ENCODE assay signal across 12 cellular contexts in genomic region chr4:182018691-182019090, GRCh38.
DNase-seq lines count a peak whose midpoint lies in the region; ATAC-seq and TF ChIP-seq lines count a peak whose summit lies in the region.
"Had no signal": no experiment of that assay in that cellular context is flagged by ENCODE, and none has a peak within 500 bp of the region (broad histone marks: within the 10 kb centered on the region; RNA-seq: fewer than 3 reads in every experiment).

No MANE protein-coding gene starts in this region.

- no peak overlapping the region for H3K27ac Mint-ChIP-seq in Caco-2 (ENCODE audit: unreplicated experiment)

- no peak for DNase-seq in GM12865 (ENCODE audit: low read depth)
- no peak for DNase-seq in tibial artery
- no peak for DNase-seq in Caco-2
- no peak for DNase-seq in NCI-H1436 (lab: John Stamatoyannopoulos, UW)
- no peak for DNase-seq in dermis blood vessel endothelial cell
- DNase-seq: activated CD4-positive, CD25-positive, alpha-beta regulatory T cell treated with anti-CD3 and anti-CD28 coated beads, Interleukin-2, amount 50 U/mL, for 72 hours; anterior cingulate cortex; islet precursor cell had no signal

- H3K27me3 Mint-ChIP-seq in Caco-2 (ENCODE audit: insufficient read depth, unreplicated experiment), result peaks cover 4% of the 10 kb centered on the region

- peak overlapping the region; percentile 19 for H3K4me3 ChIP-seq in GM12865 (ENCODE audit: low read depth, low read length)
- H3K4me3 ChIP-seq in tibial artery, result no peak overlapping the region
- H3K4me3 ChIP-seq in Caco-2 (ENCODE audit: low read depth, low read length), result no peak overlapping the region
- H3K4me3 ChIP-seq: suprapubic skin had no signal

- H3K36me3 ChIP-seq in tibial artery, result no peaks in the 10 kb centered on the region
- H3K36me3 ChIP-seq in Caco-2 (ENCODE audit: control insufficient read depth, insufficient read depth, low read length), result no peaks in the 10 kb centered on the region
- H3K36me3 ChIP-seq: suprapubic skin had no signal

- no peak overlapping the region for H3K27ac ChIP-seq in tibial artery
- H3K27ac ChIP-seq: suprapubic skin had no signal

- intact Hi-C loops in tibial artery (cut with DNase I; ENCODE audit: low total_unique reads) (no loop called here), Caco-2 (cut with micrococcal nuclease; ENCODE audit: unreplicated experiment) (no loop called here)

- POLR2A ChIA-PET in Caco-2 (lab: Charles Lee), result no interaction called here

- H3K9me3 ChIP-seq in tibial artery, result no peaks in the 10 kb centered on the region
- H3K9me3 ChIP-seq in Caco-2, result no peaks in the 10 kb centered on the region; the same call in 1 of the 2 replicates
- H3K9me3 ChIP-seq: suprapubic skin had no signal

- no peaks in the 10 kb centered on the region for H3K36me3 Mint-ChIP-seq in Caco-2 (ENCODE audit: insufficient read depth, unreplicated experiment)

- no peak overlapping the region for H3K4me3 Mint-ChIP-seq in Caco-2 (ENCODE audit: unreplicated experiment)

- TF ChIP-seq CTCF in GM12865 (IDR thresholded peaks at IDR 0.05; ENCODE audit: insufficient read depth, low read depth, low read length, missing control alignments), result no peak
- TF ChIP-seq CTCF in tibial artery (IDR thresholded peaks at IDR 0.05), result no peak
- no peak for TF ChIP-seq CTCF in Caco-2 (IDR thresholded peaks at IDR 0.05; ENCODE audit: insufficient read depth in 1 of 2, low read depth in 1 of 2, low read length in 1 of 2, severe bottlenecking in 1 of 2, unreplicated experiment in 1 of 2)

- BruUV-seq in Caco-2 (replicated peaks; lab: Mats Ljungman, UMichigan), result no TSS peak

- no peaks in the 10 kb centered on the region for H3K4me1 ChIP-seq in tibial artery
- H3K4me1 ChIP-seq in Caco-2, result no peaks in the 10 kb centered on the region
- H3K4me1 ChIP-seq: suprapubic skin had no signal

- peak; percentile 28 for ATAC-seq in GM19351 (IDR thresholded peaks at IDR 0.05; ENCODE audit: unreplicated experiment)
- ATAC-seq in HG02759 (IDR thresholded peaks at IDR 0.05; ENCODE audit: unreplicated experiment), result peak; percentile 57
- peak; percentile 48 for ATAC-seq in HG03378 (IDR thresholded peaks at IDR 0.05; ENCODE audit: unreplicated experiment)

- H3K4me1 Mint-ChIP-seq in Caco-2 (ENCODE audit: low read depth, unreplicated experiment), result no peaks in the 10 kb centered on the region

- H3K27me3 ChIP-seq in tibial artery (no peaks in the 10 kb centered on the region), Caco-2 (replicated peaks; ENCODE audit: control insufficient read depth, insufficient read depth, low read length) (no peaks in the 10 kb centered on the region)
- H3K27me3 ChIP-seq: suprapubic skin had no signal

- CTCF ChIA-PET in Caco-2 (lab: Charles Lee), result no interaction called here

- no peaks in the 10 kb centered on the region for H3K9me3 Mint-ChIP-seq in Caco-2 (ENCODE audit: unreplicated experiment)
